Comparison of ENCODE assay signal across 12 cellular contexts in the genomic region with DNA sequence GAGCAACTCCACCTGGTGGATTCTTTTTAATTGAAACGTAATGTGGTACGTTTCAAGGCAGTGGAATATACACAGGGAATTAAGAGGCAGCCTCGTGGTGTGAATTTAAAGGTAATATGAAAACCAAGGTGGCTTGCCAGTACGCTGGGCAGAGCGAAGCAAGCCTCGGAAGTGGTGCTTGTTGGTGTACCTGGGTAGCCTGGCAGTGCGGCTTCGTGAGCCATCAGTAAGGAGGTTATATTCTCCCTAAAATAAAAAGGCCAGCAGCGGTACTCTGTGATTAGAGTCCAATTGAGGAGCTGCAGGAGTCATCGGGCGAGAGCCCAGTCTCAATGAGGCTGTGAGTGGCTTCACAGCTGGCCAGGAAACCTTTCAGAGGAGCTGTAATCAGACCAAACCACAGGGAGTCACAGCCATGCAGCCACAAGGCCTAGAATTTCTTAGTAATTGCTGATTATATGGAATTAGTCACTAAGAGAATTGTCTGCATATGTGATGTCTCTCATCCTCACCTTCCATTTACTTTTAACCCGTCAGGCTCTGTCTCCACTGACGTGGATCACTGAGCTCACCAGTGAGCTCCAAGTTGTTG. TPM values are rescaled to one million over a fixed set of nuclear protein-coding genes. Genes with fewer than 3 reads are reported as not detected.
DNase-seq lines count a peak whose midpoint lies in the region; FAIRE-seq and TF ChIP-seq lines count a peak whose summit lies in the region.
"Had no signal": no experiment of that assay in that cellular context is flagged by ENCODE, and none has a peak within 500 bp of the region (broad histone marks: within the 10 kb centered on the region; RNA-seq: fewer than 3 reads in every experiment).

No MANE protein-coding gene starts in this region.

- no peak overlapping the region for H3K4me3 ChIP-seq in fibroblast of the aortic adventitia (ENCODE audit: low read depth, low read length)
- H3K4me3 ChIP-seq: lower lobe of right lung, spleen had no signal

- peak; percentile 56 for DNase-seq in activated effector memory CD4-positive, alpha-beta T cell treated with anti-CD3 and anti-CD28 coated beads, Interleukin-2, amount 50 U/mL, for 16 hours
- no peak for DNase-seq in activated effector memory CD4-positive, alpha-beta T cell treated with Interleukin-2 at 50 U/mL for 16 hours
- peak; percentile 95 for DNase-seq in RPMI7951 (ENCODE audit: low read depth)
- DNase-seq in fibroblast of the aortic adventitia (ENCODE audit: low read depth): peak; percentile 87
- DNase-seq in renal cortical epithelial cell (ENCODE audit: low read depth): peak; percentile 85
- DNase-seq in activated CD8-positive, alpha-beta memory T cell treated with anti-CD3 and anti-CD28 coated beads for 24 hours: no peak
- DNase-seq in epidermal melanocyte (ENCODE audit: insufficient read length, low spot score): no peak
- DNase-seq in GM12892 (ENCODE audit: insufficient read length): no peak
- DNase-seq: activated gamma-delta T cell treated with Interleukin-2 at 50 U/mL for 16 hours, lower lobe of right lung, spleen had no signal

- FAIRE-seq in GM12892 (lab: Jason Lieb, UNC): no peak
- FAIRE-seq: endothelial cell of umbilical vein had no signal

- TF ChIP-seq POLR2A in GM12892 (IDR thresholded peaks at IDR 0.05; ENCODE audit: low read depth, low read length): no peak

- no peak for TF ChIP-seq CTCF in fibroblast of the aortic adventitia (IDR thresholded peaks at IDR 0.05; ENCODE audit: insufficient read depth, low read length)

RNA-seq across cellular contexts. Expression of gene DCP2, which starts 57.7 kb away (rescaled TPM):
- total RNA-seq in RPMI7951 (2014; rRNA removed; shearing (Covaris generic)): 22.1 and 28.4 TPM in 2 replicates
- 34.4 and 112 TPM in 2 replicates for total RNA-seq in fibroblast of the aortic adventitia (ENCODE audit: low replicate concordance)
- total RNA-seq in renal cortical epithelial cell: 48.8 and 101 TPM in 2 replicates
- polyA plus RNA-seq in GM12892 (2012; ENCODE audit: missing spikeins): 29.5 TPM

Comparison
In these comparisons a context has a peak if more than half of its experiments do, and no peak if none do; other contexts are left out.
1. DNase-seq: peak in activated effector memory CD4-positive, alpha-beta T cell treated with anti-CD3 and anti-CD28 coated beads, Interleukin-2, amount 50 U/mL, for 16 hours (single experiment), RPMI7951 (single experiment), fibroblast of the aortic adventitia (single experiment) and renal cortical epithelial cell (single experiment); none in activated effector memory CD4-positive, alpha-beta T cell treated with Interleukin-2 at 50 U/mL for 16 hours (single experiment), activated CD8-positive, alpha-beta memory T cell treated with anti-CD3 and anti-CD28 coated beads for 24 hours (single experiment), epidermal melanocyte (single experiment) and GM12892 (single experiment).